25 cellular contexts compared by ENCODE assay signal in genomic region chr17:45848405-45848804, GRCh38. TPM values are rescaled to one million over a fixed set of nuclear protein-coding genes. Genes with fewer than 3 reads are reported as not detected.
"Had no signal": no experiment of that assay in that cellular context is flagged by ENCODE, and none has a peak within 500 bp of the region (broad histone marks: within the 10 kb centered on the region; RNA-seq: fewer than 3 reads in every experiment).

No MANE protein-coding gene starts in this region.

- H3K4me1 ChIP-seq: ascending aorta, foreskin keratinocyte, testis, uterus had no signal

- ATAC-seq: activated naive CD4-positive, alpha-beta T cell treated with anti-CD3 and anti-CD28 coated beads, Interleukin-2, amount 50 U/mL, for 72 hours; activated T-helper 17 cell treated with anti-CD3 and anti-CD28 coated beads, Interleukin-2, amount 50 U/mL, for 72 hours; foreskin keratinocyte; stimulated activated effector memory CD8-positive, alpha-beta T cell treated with anti-CD3 and anti-CD28 coated beads, Interleukin-12 subunit alpha, Interleukin-12 subunit beta, amount 100 ng/mL, for 72 hours; stimulated activated naive CD8-positive, alpha-beta T cell treated with anti-CD3 and anti-CD28 coated beads, Interleukin-15, amount 100 ng/mL, for 72 hours had no signal

- H3K4me3 ChIP-seq: ascending aorta, coronary artery, testis, uterus had no signal

- H3K36me3 ChIP-seq: ascending aorta, brain microvascular endothelial cell, uterus had no signal

- H3K27me3 ChIP-seq: ascending aorta, brain microvascular endothelial cell, testis, uterus had no signal

- DNase-seq: activated CD4-positive, alpha-beta T cell treated with anti-CD3 and anti-CD28 coated beads for 1 hour; activated T-cell treated with anti-CD3 and anti-CD28 coated beads, Interleukin-2, amount 50 U/mL, for 1 hour; brain microvascular endothelial cell; foreskin keratinocyte; left cardiac atrium; small intestine; stimulated activated CD4-positive, alpha-beta T cell treated with anti-CD3 and anti-CD28 coated beads, Interleukin-2, amount 100 ng/mL, for 24 hours; stimulated activated naive CD8-positive, alpha-beta T cell treated with anti-CD3 and anti-CD28 coated beads, Interleukin-15, amount 100 ng/mL, for 72 hours; testis; trophoblast cell; uterus had no signal

- FAIRE-seq: islet of Langerhans, small intestine, TTC549 had no signal

- H3K9me3 ChIP-seq: ascending aorta, testis, uterus had no signal

- H3K27ac ChIP-seq: ascending aorta, brain microvascular endothelial cell, coronary artery, foreskin keratinocyte, testis, uterus had no signal

RNA-seq across cellular contexts. Expression of gene SPPL2C, which starts 3.7 kb away (rescaled TPM):
- total RNA-seq: activated naive CD4-positive, alpha-beta T cell treated with anti-CD3 and anti-CD28 coated beads, Interleukin-2, amount 50 U/mL, for 72 hours; activated T-helper 17 cell treated with anti-CD3 and anti-CD28 coated beads, Interleukin-2, amount 50 U/mL, for 72 hours; ascending aorta; foreskin keratinocyte; left cardiac atrium; lower leg skin; mononuclear cell; myocyte; sciatic nerve; T-helper 2 cell treated with Interferon-gamma antibody and Interleukin-4, amounts not matched to agents 100 ng/mL and 5 ng/mL, for 36 hours; uterus had no signal
- polyA plus RNA-seq: adipose tissue, esophagus, foreskin keratinocyte, small intestine had no signal
